In genomic region chr6:34558172-34558714, GRCh38 we compare ENCODE assay signal across 27 cellular contexts. TPM values are rescaled to one million over a fixed set of nuclear protein-coding genes. Genes with fewer than 3 reads are reported as not detected.
"Had no signal": no experiment of that assay in that cellular context is flagged by ENCODE, and none has a peak within 500 bp of the region (broad histone marks: within the 10 kb centered on the region; RNA-seq: fewer than 3 reads in every experiment).

No MANE protein-coding gene starts in this region.

- H3K36me3 ChIP-seq: stomach, suprapubic skin, thoracic aorta, thyroid gland, tibial artery, tibial nerve, transverse colon, upper lobe of left lung, upper lobe of right lung, uterus, vagina had no signal

- FAIRE-seq: urothelium cell line had no signal

- H3K4me1 ChIP-seq: suprapubic skin, testis, tibial nerve, upper lobe of right lung, uterus, vagina had no signal

- H3K4me3 ChIP-seq: stomach, suprapubic skin, testis, thoracic aorta, thyroid gland, tibial artery, tibial nerve, transverse colon, upper lobe of left lung, upper lobe of right lung, uterus, vagina had no signal

- ATAC-seq: stimulated activated effector memory CD8-positive, alpha-beta T cell treated with anti-CD3 and anti-CD28 coated beads, Interleukin-12 subunit alpha, Interleukin-12 subunit beta, amount 100 ng/mL, for 72 hours; stimulated activated memory B cell treated with anti-CD40 and anti-IgM and Interleukin-4, amounts not matched to agents 10 μg/mL and 1 μg/mL and 100 μg/mL, for 72 hours; stimulated activated naive B cell treated with anti-CD40 and anti-IgM and Interleukin-4, amounts not matched to agents 10 μg/mL and 1 μg/mL and 100 μg/mL, for 72 hours; stimulated activated naive CD8-positive, alpha-beta T cell treated with anti-CD3 and anti-CD28 coated beads, Interleukin-15, amount 100 ng/mL, for 72 hours; stimulated activated naive CD8-positive, alpha-beta T cell treated with anti-CD3 and anti-CD28 coated beads, Interleukin-15, Interleukin-2, amounts not matched to agents 100 U/mL and 50 U/mL, for 24 hours; upper lobe of right lung had no signal

- DNase-seq: stimulated activated CD4-positive, alpha-beta T cell treated with anti-CD3 and anti-CD28 coated beads, Interleukin-2, amount 100 ng/mL, for 48 hours; stimulated activated CD4-positive, alpha-beta T cell treated with anti-CD3 and anti-CD28 coated beads, Interleukin-4, amount 100 ng/mL, for 1 hour; stimulated activated CD4-positive, alpha-beta T cell treated with anti-CD3 and anti-CD28 coated beads, Interleukin-4, amount 100 ng/mL, for 24 hours; stimulated activated CD4-positive, alpha-beta T cell treated with anti-CD3 and anti-CD28 coated beads, Interleukin-4, amount 100 ng/mL, for 4 hours; stimulated activated CD8-positive, alpha-beta memory T cell treated with anti-CD3 and anti-CD28 coated beads, Interleukin-4, amount 100 ng/mL, for 48 hours; stimulated activated naive B cell treated with anti-CD40 and anti-IgM and Interleukin-4, amounts not matched to agents 10 μg/mL and 1 μg/mL and 100 μg/mL, for 72 hours; stimulated activated naive CD4-positive, alpha-beta T cell; stimulated activated naive CD4-positive, alpha-beta T cell treated with Interleukin-2 at 50 U/mL for 16 hours; stimulated activated naive CD8-positive, alpha-beta T cell treated with anti-CD3 and anti-CD28 coated beads, Interleukin-15, amount 100 ng/mL, for 72 hours; stimulated activated naive CD8-positive, alpha-beta T cell treated with anti-CD3 and anti-CD28 coated beads, Interleukin-15, Interleukin-2, amounts not matched to agents 100 U/mL and 50 U/mL, for 24 hours; stomach; substantia nigra; testis; thyroid gland; tibial artery; transverse colon; upper lobe of left lung; upper lobe of right lung; uterus had no signal

- H3K9me3 ChIP-seq: testis, thyroid gland, upper lobe of right lung, uterus, vagina had no signal

- H3K27ac ChIP-seq: stomach, suprapubic skin, testis, thoracic aorta, thyroid gland, tibial artery, tibial nerve, transverse colon, upper lobe of left lung, upper lobe of right lung, uterus, vagina had no signal

- H3K27me3 ChIP-seq: stomach, testis, thyroid gland, tibial nerve, transverse colon, upper lobe of left lung, upper lobe of right lung, uterus, vagina had no signal

RNA-seq across cellular contexts. Expression of gene SPDEF, which starts 2.1 kb away (rescaled TPM):
- total RNA-seq: temporal lobe, thoracic aorta, thyroid gland, tibial nerve, vagina had no signal
